In the genomic region with DNA sequence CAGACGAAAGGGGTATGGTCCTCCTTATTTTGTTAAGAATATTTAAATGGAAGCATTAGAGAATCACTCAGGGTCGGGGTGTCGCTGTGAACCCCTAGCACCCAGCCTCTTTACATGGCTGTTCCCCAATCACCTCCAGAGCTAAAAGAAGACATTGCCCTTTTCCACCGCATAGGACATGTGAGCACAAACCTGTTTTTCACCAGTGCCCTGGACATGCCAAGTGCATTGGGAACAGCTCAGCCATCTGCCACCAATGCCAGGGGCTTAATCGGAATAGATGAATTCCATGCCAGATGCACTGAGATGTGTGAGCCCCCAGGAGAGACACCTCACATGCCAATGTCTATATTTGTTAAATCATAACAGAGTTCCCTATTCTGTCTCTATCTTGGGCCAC, we compare ENCODE assay signal across 11 cellular contexts. TPM values are rescaled to one million over a fixed set of nuclear protein-coding genes. Genes with fewer than 3 reads are reported as not detected.
A peak's percentile ranks its signal among the peaks of the same experiment; 100 is the strongest.
DNase-seq lines count a peak whose midpoint lies in the region; ATAC-seq and TF ChIP-seq lines count a peak whose summit lies in the region.
"Had no signal": no experiment of that assay in that cellular context is flagged by ENCODE, and none has a peak within 500 bp of the region (broad histone marks: within the 10 kb centered on the region; RNA-seq: fewer than 3 reads in every experiment).

No MANE protein-coding gene starts in this region.

- H3K9me3 ChIP-seq in OCI-LY3 (ENCODE audit: insufficient read depth, low read length), result no peaks in the 10 kb centered on the region
- H3K9me3 ChIP-seq: gastroesophageal sphincter, mucosa of descending colon had no signal

- peaks cover 90% of the 10 kb centered on the region for H4K20me1 ChIP-seq in OCI-LY3 (ENCODE audit: insufficient read depth, low read length)

- no peaks in the 10 kb centered on the region for H3K9me3 Mint-ChIP-seq in activated naive CD4-positive, alpha-beta T cell treated with anti-CD3 and anti-CD28 coated beads for 36 hours
- no peaks in the 10 kb centered on the region for H3K9me3 Mint-ChIP-seq in dendritic cell treated with granulocyte-macrophage colony-stimulating factor and Interleukin-4, amounts not matched to agents 40 ng/mL and 50 ng/mL, for 4 days
- H3K9me3 Mint-ChIP-seq in stimulated activated naive B cell treated with anti-CD40 and anti-IgM and Interleukin-4, amounts not matched to agents 10 μg/mL and 1 μg/mL and 100 μg/mL, for 72 hours, result peaks cover 0 to 2% of the 10 kb centered on the region in 2 donors

- H3K4me1 ChIP-seq in OCI-LY3 (ENCODE audit: low read length), result peaks cover 80% of the 10 kb centered on the region

- H3K36me3 ChIP-seq in OCI-LY3 (replicated peaks; ENCODE audit: low read depth, low read length), result peaks cover 34% of the 10 kb centered on the region

- 0 out of 2 replicates have a peak overlapping the region, but pooled peaks have one; percentile 43 for H3K9ac ChIP-seq in OCI-LY3 (ENCODE audit: low read length)

- peak overlapping the region; percentile 76 for H3K4me3 Mint-ChIP-seq in activated naive CD4-positive, alpha-beta T cell treated with anti-CD3 and anti-CD28 coated beads for 36 hours
- H3K4me3 Mint-ChIP-seq in dendritic cell treated with granulocyte-macrophage colony-stimulating factor and Interleukin-4, amounts not matched to agents 40 ng/mL and 50 ng/mL, for 4 days, result no peak overlapping the region
- H3K4me3 Mint-ChIP-seq in stimulated activated naive B cell treated with anti-CD40 and anti-IgM and Interleukin-4, amounts not matched to agents 10 μg/mL and 1 μg/mL and 100 μg/mL, for 72 hours, result peak overlapping the region; percentile 18 to 68

- no peak for TF ChIP-seq CTCF in OCI-LY3 (IDR thresholded peaks at IDR 0.05; ENCODE audit: low read depth, low read length)

- peaks cover 97% of the 10 kb centered on the region for H3K4me1 Mint-ChIP-seq in activated naive CD4-positive, alpha-beta T cell treated with anti-CD3 and anti-CD28 coated beads for 36 hours (ENCODE audit: low read depth)
- peaks cover 94% of the 10 kb centered on the region for H3K4me1 Mint-ChIP-seq in dendritic cell treated with granulocyte-macrophage colony-stimulating factor and Interleukin-4, amounts not matched to agents 40 ng/mL and 50 ng/mL, for 4 days (ENCODE audit: low read depth)
- peaks cover 83 to 97% of the 10 kb centered on the region in 2 donors for H3K4me1 Mint-ChIP-seq in stimulated activated naive B cell treated with anti-CD40 and anti-IgM and Interleukin-4, amounts not matched to agents 10 μg/mL and 1 μg/mL and 100 μg/mL, for 72 hours

- no peak overlapping the region for H3K4me3 ChIP-seq in OCI-LY3 (ENCODE audit: low read length)
- H3K4me3 ChIP-seq: gastroesophageal sphincter, mucosa of descending colon had no signal

- peak; percentile 7 for DNase-seq in activated naive CD4-positive, alpha-beta T cell treated with anti-CD3 and anti-CD28 coated beads for 36 hours
- DNase-seq in activated naive CD4-positive, alpha-beta T cell (lab: John Stamatoyannopoulos, UW), result no peak
- no peak for DNase-seq in stimulated activated naive B cell treated with anti-CD40 and anti-IgM and Interleukin-4, amounts not matched to agents 10 μg/mL and 1 μg/mL and 100 μg/mL, for 72 hours
- DNase-seq in SHP77 (lab: John Stamatoyannopoulos, UW) (no peak), activated gamma-delta T cell treated with Interleukin-2 at 50 U/mL for 16 hours (no peak)
- no peak for DNase-seq in activated CD4-positive, CD25-positive, alpha-beta regulatory T cell (lab: John Stamatoyannopoulos, UW)
- DNase-seq: mucosa of descending colon, NCI-H2029 treated with DMSO at 0.1 percent for 48 hours had no signal

- no peaks in the 10 kb centered on the region for H3K27me3 ChIP-seq in OCI-LY3 (ENCODE audit: low read depth, low read length)
- H3K27me3 ChIP-seq: gastroesophageal sphincter had no signal

- no peak overlapping the region for H2AFZ ChIP-seq in OCI-LY3 (ENCODE audit: low read depth, low read length)

- H3K27ac ChIP-seq in OCI-LY3 (ENCODE audit: low read length), result peak overlapping the region; percentile 76
- H3K27ac ChIP-seq: gastroesophageal sphincter had no signal

- H3K27me3 Mint-ChIP-seq in activated naive CD4-positive, alpha-beta T cell treated with anti-CD3 and anti-CD28 coated beads for 36 hours (ENCODE audit: low read depth), result no peaks in the 10 kb centered on the region
- H3K27me3 Mint-ChIP-seq in dendritic cell treated with granulocyte-macrophage colony-stimulating factor and Interleukin-4, amounts not matched to agents 40 ng/mL and 50 ng/mL, for 4 days, result no peaks in the 10 kb centered on the region
- no peaks in the 10 kb centered on the region for H3K27me3 Mint-ChIP-seq in stimulated activated naive B cell treated with anti-CD40 and anti-IgM and Interleukin-4, amounts not matched to agents 10 μg/mL and 1 μg/mL and 100 μg/mL, for 72 hours

- peaks cover 71% of the 10 kb centered on the region for H3K36me3 Mint-ChIP-seq in activated naive CD4-positive, alpha-beta T cell treated with anti-CD3 and anti-CD28 coated beads for 36 hours (ENCODE audit: low read depth)
- H3K36me3 Mint-ChIP-seq in dendritic cell treated with granulocyte-macrophage colony-stimulating factor and Interleukin-4, amounts not matched to agents 40 ng/mL and 50 ng/mL, for 4 days (ENCODE audit: low read depth), result peaks cover 61% of the 10 kb centered on the region
- peaks cover 49 to 72% of the 10 kb centered on the region in 2 donors for H3K36me3 Mint-ChIP-seq in stimulated activated naive B cell treated with anti-CD40 and anti-IgM and Interleukin-4, amounts not matched to agents 10 μg/mL and 1 μg/mL and 100 μg/mL, for 72 hours

- H3K4me2 ChIP-seq in OCI-LY3 (ENCODE audit: low read length), result peak overlapping the region; percentile 66

- intact Hi-C loops in activated naive CD4-positive, alpha-beta T cell treated with anti-CD3 and anti-CD28 coated beads for 36 hours (cut with micrococcal nuclease), result loop anchor here (1.0 to 10.0 kb wide), 5 partner anchors 9 to 1262 kb away; a partner anchor contains a TSS
- intact Hi-C loops in dendritic cell treated with granulocyte-macrophage colony-stimulating factor and Interleukin-4, amounts not matched to agents 40 ng/mL and 50 ng/mL, for 4 days (cut with micrococcal nuclease), result no loop called here

- H3K79me2 ChIP-seq in OCI-LY3 (ENCODE audit: low read length), result peaks cover 89% of the 10 kb centered on the region

- no peak for ATAC-seq in stimulated activated naive B cell treated with anti-CD40 and anti-IgM and Interleukin-4, amounts not matched to agents 10 μg/mL and 1 μg/mL and 100 μg/mL, for 72 hours (replicated peaks)
- ATAC-seq: gastroesophageal sphincter, mucosa of descending colon had no signal

- CTCF ChIA-PET in activated naive CD4-positive, alpha-beta T cell treated with anti-CD3 and anti-CD28 coated beads for 36 hours (lab: Charles Lee), result interaction anchor here (0.6 to 16.1 kb wide), 7 partner anchors 8 to 426 kb away, joined by 3 to 511 read pairs (median 4); a partner anchor contains a TSS

- peak overlapping the region; percentile 100 for H3K27ac Mint-ChIP-seq in activated naive CD4-positive, alpha-beta T cell treated with anti-CD3 and anti-CD28 coated beads for 36 hours
- peak overlapping the region; percentile 97 for H3K27ac Mint-ChIP-seq in dendritic cell treated with granulocyte-macrophage colony-stimulating factor and Interleukin-4, amounts not matched to agents 40 ng/mL and 50 ng/mL, for 4 days
- H3K27ac Mint-ChIP-seq in stimulated activated naive B cell treated with anti-CD40 and anti-IgM and Interleukin-4, amounts not matched to agents 10 μg/mL and 1 μg/mL and 100 μg/mL, for 72 hours, result peak overlapping the region; percentile 99

RNA-seq across cellular contexts. Expression of a gene that starts 33.3 kb away (rescaled TPM):
- total RNA-seq in activated naive CD4-positive, alpha-beta T cell treated with anti-CD3 and anti-CD28 coated beads for 36 hours, result 100 to 1,000 TPM; 116 to 122 TPM

RNA-seq across cellular contexts. Expression of a gene that starts 56.4 kb away (rescaled TPM):
- total RNA-seq in activated naive CD4-positive, alpha-beta T cell treated with anti-CD3 and anti-CD28 coated beads for 36 hours, result 1 to 10 TPM; 6.5 to 6.7 TPM
